Comparison of ENCODE assay signal across 21 cellular contexts in genomic region chr17:50381920-50382319, GRCh38.
"Had no signal": no experiment of that assay in that cellular context is flagged by ENCODE, and none has a peak within 500 bp of the region (broad histone marks: within the 10 kb centered on the region; RNA-seq: fewer than 3 reads in every experiment).

No MANE protein-coding gene starts in this region.

- H3K27me3 ChIP-seq: adrenal gland, neural progenitor cell, upper lobe of left lung had no signal

- H3K4me1 Mint-ChIP-seq: naive B cell; neural progenitor cell; stimulated activated memory B cell treated with anti-CD40 and anti-IgM and Interleukin-4, amounts not matched to agents 10 μg/mL and 1 μg/mL and 100 μg/mL, for 72 hours had no signal

- H3K4me3 ChIP-seq: adrenal gland, neural progenitor cell, prostate gland, thoracic aorta, upper lobe of left lung had no signal

- FAIRE-seq: frontal cortex, small intestine had no signal

- H3K27ac Mint-ChIP-seq: activated CD4-positive, alpha-beta memory T cell treated with anti-CD3 and anti-CD28 coated beads for 36 hours; effector memory CD8-positive, alpha-beta T cell; memory B cell; neural progenitor cell; stimulated activated memory B cell treated with anti-CD40 and anti-IgM and Interleukin-4, amounts not matched to agents 10 μg/mL and 1 μg/mL and 100 μg/mL, for 72 hours had no signal

- ATAC-seq: activated naive CD4-positive, alpha-beta T cell treated with anti-CD3 and anti-CD28 coated beads, Interleukin-2, amount 50 U/mL, for 72 hours; activated T-cell treated with anti-CD3 and anti-CD28 coated beads, Interleukin-2, amount 50 U/mL, for 4 hours; effector memory CD8-positive, alpha-beta T cell; left ventricle myocardium superior; right cardiac atrium; stimulated activated memory B cell treated with anti-CD40 and anti-IgM and Interleukin-4, amounts not matched to agents 10 μg/mL and 1 μg/mL and 100 μg/mL, for 72 hours had no signal

- H3K4me3 Mint-ChIP-seq: activated CD4-positive, alpha-beta memory T cell treated with anti-CD3 and anti-CD28 coated beads for 36 hours; activated T-cell treated with anti-CD3 and anti-CD28 coated beads, Interleukin-2, amount 50 U/mL, for 4 hours; effector memory CD8-positive, alpha-beta T cell; memory B cell; naive B cell; neural progenitor cell; stimulated activated memory B cell treated with anti-CD40 and anti-IgM and Interleukin-4, amounts not matched to agents 10 μg/mL and 1 μg/mL and 100 μg/mL, for 72 hours had no signal

- H3K27ac ChIP-seq: adrenal gland, neural progenitor cell, prostate gland, thoracic aorta, upper lobe of left lung had no signal

- H3K9me3 ChIP-seq: adrenal gland, prostate gland, thoracic aorta, upper lobe of left lung had no signal

- DNase-seq: activated CD4-positive, alpha-beta memory T cell treated with anti-CD3 and anti-CD28 coated beads for 36 hours; activated CD4-positive, alpha-beta T cell treated with anti-CD3 and anti-CD28 coated beads for 4 hours; activated effector memory CD4-positive, alpha-beta T cell treated with anti-CD3 and anti-CD28 coated beads, Interleukin-2, amount 50 U/mL, for 16 hours; activated T-cell treated with anti-CD3 and anti-CD28 coated beads, Interleukin-2, amount 50 U/mL, for 4 hours; effector memory CD8-positive, alpha-beta T cell; head of caudate nucleus; kidney glomerular epithelial cell; left ventricle myocardium superior; naive B cell; right cardiac atrium; small intestine; stimulated activated CD4-positive, alpha-beta T cell treated with anti-CD3 and anti-CD28 coated beads, Interleukin-4, amount 100 ng/mL, for 1 hour; upper lobe of left lung had no signal

- H3K4me1 ChIP-seq: adrenal gland, neural progenitor cell, prostate gland, upper lobe of left lung had no signal

- H3K9me3 Mint-ChIP-seq: activated CD4-positive, alpha-beta memory T cell treated with anti-CD3 and anti-CD28 coated beads for 36 hours; activated naive CD4-positive, alpha-beta T cell treated with anti-CD3 and anti-CD28 coated beads, Interleukin-2, amount 50 U/mL, for 72 hours; activated T-cell treated with anti-CD3 and anti-CD28 coated beads, Interleukin-2, amount 50 U/mL, for 4 hours; effector memory CD8-positive, alpha-beta T cell; memory B cell; naive B cell; neural progenitor cell; stimulated activated memory B cell treated with anti-CD40 and anti-IgM and Interleukin-4, amounts not matched to agents 10 μg/mL and 1 μg/mL and 100 μg/mL, for 72 hours had no signal

- H3K36me3 ChIP-seq: neural progenitor cell had no signal
